Comparison of ENCODE assay signal across 7 cellular contexts in the genomic region with DNA sequence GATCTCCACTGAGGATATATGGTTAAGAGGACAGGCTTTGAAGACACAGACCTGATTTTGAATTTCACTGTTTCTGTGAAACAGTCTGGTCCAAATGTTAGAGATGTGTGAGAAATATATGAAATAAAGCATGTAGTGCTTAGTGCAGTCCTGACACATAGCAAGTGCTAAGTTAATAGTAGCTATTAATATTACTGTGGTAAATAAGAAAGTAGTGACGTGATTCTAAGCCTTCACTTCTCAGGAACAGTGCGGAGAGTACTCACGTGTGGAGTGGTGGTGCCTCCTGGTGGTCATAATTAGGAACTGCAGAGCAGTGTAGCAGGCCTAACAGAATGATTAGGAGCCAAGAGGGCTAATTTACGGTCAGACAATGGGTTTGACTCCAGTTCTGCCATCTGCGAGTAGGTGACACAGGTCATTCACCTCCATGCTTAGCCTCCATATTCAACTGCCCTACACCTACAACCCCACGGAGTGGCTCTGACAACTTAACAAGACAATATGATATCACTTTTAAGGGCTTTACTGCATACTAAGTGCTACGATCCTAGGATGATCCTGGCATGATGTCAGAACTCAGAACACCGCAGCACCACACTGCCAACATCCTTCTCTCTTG.
A peak's percentile ranks its signal among the peaks of the same experiment; 100 is the strongest.
DNase-seq lines count a peak whose midpoint lies in the region; ATAC-seq, FAIRE-seq and TF ChIP-seq lines count a peak whose summit lies in the region.

No MANE protein-coding gene starts in this region.

- no peaks in the 10 kb centered on the region for H3K9me3 Mint-ChIP-seq in activated CD4-positive, alpha-beta T cell treated with anti-CD3 and anti-CD28 coated beads for 36 hours (ENCODE audit: low read depth)

- peak; percentile 71 for DNase-seq in GM12892 (ENCODE audit: insufficient read length)
- DNase-seq in NCI-H345 (lab: John Stamatoyannopoulos, UW), result peak; percentile 83
- DNase-seq in activated CD4-positive, alpha-beta T cell treated with anti-CD3 and anti-CD28 coated beads for 36 hours, result peak; percentile 84
- DNase-seq in colonic mucosa, result peak; percentile 83
- DNase-seq in right lobe of liver, result peak in 2 of 3 donors; percentile 50 to 77
- DNase-seq in stimulated activated CD8-positive, alpha-beta memory T cell treated with anti-CD3 and anti-CD28 coated beads, Interleukin-12 subunit alpha, Interleukin-12 subunit beta, amount 100 ng/mL, for 1 hour (ENCODE audit: low read depth), result peak; percentile 64

- WGBS in right lobe of liver (ENCODE audit: insufficient coverage, low coverage, low lambda C conversion rate, missing lambda C conversion rate), result 16% methylated on average over 6 of the region's 8 CpGs

- intact Hi-C loops in activated CD4-positive, alpha-beta T cell treated with anti-CD3 and anti-CD28 coated beads for 36 hours (cut with DNase I, micrococcal nuclease), result loop anchor here (1.0 to 5.0 kb wide), 10 partner anchors 24 to 631 kb away; no protein-coding TSS in a partner anchor
- intact Hi-C loops in colonic mucosa (cut with DNase I) (loop anchor here (1.0 to 5.0 kb wide), 2 partner anchors 98 to 331 kb away; no protein-coding TSS in a partner anchor), right lobe of liver (cut with DNase I) (loop anchor here (5.0 kb wide), 2 partner anchors 328 to 633 kb away; no protein-coding TSS in a partner anchor)

- H3K4me1 ChIP-seq in colonic mucosa (no peaks in the 10 kb centered on the region), right lobe of liver (no peaks in the 10 kb centered on the region)

- TF ChIP-seq CTCF in colonic mucosa (IDR thresholded peaks at IDR 0.05) (peak; percentile 99), right lobe of liver (IDR thresholded peaks at IDR 0.05) (peak; percentile 99)

- H3K27ac ChIP-seq in colonic mucosa, result no peak overlapping the region
- H3K27ac ChIP-seq in right lobe of liver, result no peak overlapping the region

- CTCF ChIA-PET in activated CD4-positive, alpha-beta T cell treated with anti-CD3 and anti-CD28 coated beads for 36 hours (lab: Charles Lee), result interaction anchor here (0.6 to 4.0 kb wide), 12 partner anchors 11 to 544 kb away, joined by 3 to 34 read pairs (median 4); no protein-coding TSS in a partner anchor

- H3K27ac Mint-ChIP-seq in activated CD4-positive, alpha-beta T cell treated with anti-CD3 and anti-CD28 coated beads for 36 hours, result no peak overlapping the region

- H3K4me3 ChIP-seq in colonic mucosa (no peak overlapping the region), right lobe of liver (no peak overlapping the region)

- no peak overlapping the region for H3K9ac ChIP-seq in colonic mucosa (ENCODE audit: low read depth in 2 of 2, low read length in 2 of 2)

- no peaks in the 10 kb centered on the region for H3K27me3 ChIP-seq in colonic mucosa
- H3K27me3 ChIP-seq in right lobe of liver, result no peaks in the 10 kb centered on the region

- peaks cover 16% of the 10 kb centered on the region for H3K4me1 Mint-ChIP-seq in activated CD4-positive, alpha-beta T cell treated with anti-CD3 and anti-CD28 coated beads for 36 hours

- POLR2A ChIA-PET in activated CD4-positive, alpha-beta T cell treated with anti-CD3 and anti-CD28 coated beads for 36 hours (lab: Charles Lee), result no interaction called here

- H3K27me3 Mint-ChIP-seq in activated CD4-positive, alpha-beta T cell treated with anti-CD3 and anti-CD28 coated beads for 36 hours, result no peaks in the 10 kb centered on the region

- peak; percentile 70 for FAIRE-seq in GM12892 (lab: Jason Lieb, UNC)

- TF ChIP-seq POLR2A in GM12892 (IDR thresholded peaks at IDR 0.05; ENCODE audit: low read depth, low read length) (no peak), right lobe of liver (IDR thresholded peaks at IDR 0.05) (no peak)

- H3K9me3 ChIP-seq in colonic mucosa, result no peaks in the 10 kb centered on the region
- H3K9me3 ChIP-seq in right lobe of liver, result no peaks in the 10 kb centered on the region

- H3K36me3 ChIP-seq in colonic mucosa, result no peaks in the 10 kb centered on the region
- no peaks in the 10 kb centered on the region for H3K36me3 ChIP-seq in right lobe of liver

- peak; percentile 76 for ATAC-seq in HG03108 (IDR thresholded peaks at IDR 0.05; ENCODE audit: unreplicated experiment)
- ATAC-seq in activated CD4-positive, alpha-beta T cell treated with anti-CD3 and anti-CD28 coated beads for 36 hours, result peak; percentile 96
- ATAC-seq in right lobe of liver, result peak; percentile 94 to 99 (median 97)

- H3K36me3 Mint-ChIP-seq in activated CD4-positive, alpha-beta T cell treated with anti-CD3 and anti-CD28 coated beads for 36 hours (ENCODE audit: low read depth), result no peaks in the 10 kb centered on the region

- peak overlapping the region; percentile 3 for H3K4me3 Mint-ChIP-seq in activated CD4-positive, alpha-beta T cell treated with anti-CD3 and anti-CD28 coated beads for 36 hours
